ENCODE assay signal across 28 cellular contexts in genomic region chr5:93460286-93460685, GRCh38.
"Had no signal": no experiment of that assay in that cellular context is flagged by ENCODE, and none has a peak within 500 bp of the region (broad histone marks: within the 10 kb centered on the region; RNA-seq: fewer than 3 reads in every experiment).

No MANE protein-coding gene starts in this region.

- DNase-seq: dermis blood vessel endothelial cell; dorsolateral prefrontal cortex; effector CD4-positive, alpha-beta T cell; effector memory CD8-positive, alpha-beta T cell; endodermal cell; erythroblast; esophagus squamous epithelium; foreskin fibroblast; foreskin melanocyte; gastrocnemius medialis; glutamatergic neuron; head of caudate nucleus; heart right ventricle; hippocampal formation; left cardiac atrium; left lung; left ventricle myocardium superior; lower lobe of right lung; mesenchymal stem cell; mucosa of descending colon; naive B cell had no signal

- H3K27me3 ChIP-seq: dorsolateral prefrontal cortex, esophagus squamous epithelium, gastrocnemius medialis, heart right ventricle, left lung had no signal

- H3K27ac ChIP-seq: coronary artery, dorsolateral prefrontal cortex, epithelial cell of prostate, esophagus squamous epithelium, gastrocnemius medialis, heart right ventricle, left lung, lower lobe of right lung had no signal

- H3K36me3 ChIP-seq: esophagus squamous epithelium, gastrocnemius medialis, heart right ventricle, left lung, lower lobe of right lung had no signal

- FAIRE-seq: colon, endometrium, islet of Langerhans, keratinocyte had no signal

- ATAC-seq: effector memory CD8-positive, alpha-beta T cell; esophagus mucosa; gastrocnemius medialis; heart right ventricle; left cardiac atrium; left lung; left ventricle myocardium superior; lower lobe of right lung; mucosa of descending colon had no signal

- H3K4me3 ChIP-seq: coronary artery, dorsolateral prefrontal cortex, esophagus squamous epithelium, gastrocnemius medialis, heart right ventricle, left lung, lower lobe of right lung, mucosa of descending colon had no signal

- H3K4me1 ChIP-seq: esophagus squamous epithelium, gastrocnemius medialis, heart right ventricle, left lung, lower lobe of right lung had no signal
